ENCODE assay signal across 19 cellular contexts in genomic region chr2:223418800-223419199, GRCh38.
"Had no signal": no experiment of that assay in that cellular context is flagged by ENCODE, and none has a peak within 500 bp of the region (broad histone marks: within the 10 kb centered on the region; RNA-seq: fewer than 3 reads in every experiment).

No MANE protein-coding gene starts in this region.

- H3K4me3 ChIP-seq: dorsolateral prefrontal cortex, left ventricle myocardium inferior, lung, right atrium auricular region, sigmoid colon, skin epidermis had no signal

- H3K27me3 ChIP-seq: dorsolateral prefrontal cortex, neutrophil, right atrium auricular region, sigmoid colon had no signal

- ATAC-seq: left cardiac atrium; naive thymus-derived CD4-positive, alpha-beta T cell; stimulated activated naive B cell treated with anti-CD40 and anti-IgM and Interleukin-4, amounts not matched to agents 10 μg/mL and 1 μg/mL and 100 μg/mL, for 72 hours; stimulated activated naive CD8-positive, alpha-beta T cell treated with anti-CD3 and anti-CD28 coated beads, Interleukin-15, amount 100 ng/mL, for 72 hours had no signal

- H3K27ac ChIP-seq: dorsolateral prefrontal cortex, left ventricle myocardium inferior, neutrophil, right atrium auricular region, skin epidermis had no signal

- DNase-seq: cortex of kidney; dorsolateral prefrontal cortex; effector CD8-positive, alpha-beta T cell; immature natural killer cell; left cardiac atrium; left ventricle myocardium inferior; naive thymus-derived CD4-positive, alpha-beta T cell; posterior cingulate gyrus; sigmoid colon; stimulated activated CD4-positive, alpha-beta T cell treated with anti-CD3 and anti-CD28 coated beads, Interleukin-2, amount 100 ng/mL, for 24 hours; stimulated activated CD4-positive, alpha-beta T cell treated with anti-CD3 and anti-CD28 coated beads, Interleukin-4, amount 100 ng/mL, for 4 hours; stimulated activated naive B cell treated with anti-CD40 and anti-IgM and Interleukin-4, amounts not matched to agents 10 μg/mL and 1 μg/mL and 100 μg/mL, for 72 hours; stimulated activated naive CD8-positive, alpha-beta T cell treated with anti-CD3 and anti-CD28 coated beads, Interleukin-15, amount 100 ng/mL, for 72 hours had no signal

- H3K9me3 ChIP-seq: left ventricle myocardium inferior, neutrophil, right atrium auricular region, sigmoid colon had no signal

- H3K4me1 ChIP-seq: left ventricle myocardium inferior, right atrium auricular region had no signal

- H3K36me3 ChIP-seq: left ventricle myocardium inferior, neutrophil, right atrium auricular region, sigmoid colon had no signal

- FAIRE-seq: kidney, urothelium cell line had no signal
